8 cellular contexts compared by ENCODE assay signal in genomic region chr2:120175000-120175581, GRCh38. TPM values are rescaled to one million over a fixed set of nuclear protein-coding genes. Genes with fewer than 3 reads are reported as not detected.
DNase-seq lines count a peak whose midpoint lies in the region; ATAC-seq and TF ChIP-seq lines count a peak whose summit lies in the region.

No MANE protein-coding gene starts in this region.

- no peak for ATAC-seq in HG03095 (IDR thresholded peaks at IDR 0.05; ENCODE audit: unreplicated experiment)
- no peak for ATAC-seq in HG02588 (IDR thresholded peaks at IDR 0.05; ENCODE audit: unreplicated experiment)

- CTCF ChIA-PET in RWPE1 (lab: Yijun Ruan, JAX) = interaction anchor here (0.5 to 1.3 kb wide), 22 partner anchors 8 to 1588 kb away, joined by 3 to 8 read pairs (median 4); no protein-coding TSS in a partner anchor

- peak overlapping the region in 1 of 59 donors; percentile 26 for H3K4me3 ChIP-seq in dorsolateral prefrontal cortex

- DNase-seq in NCI-H510A treated with DMSO at 0.1 percent for 48 hours (lab: John Stamatoyannopoulos, UW) (peak; percentile 66), NCI-H510A (lab: John Stamatoyannopoulos, UW) (no peak), RWPE1 (ENCODE audit: low spot score) (peak; percentile 63), dorsolateral prefrontal cortex (peak in 1 of 10 donors; percentile 24), medulla oblongata (ENCODE audit: extremely low spot score) (peak; percentile 87)

- TF ChIP-seq CTCF in LNCAP (IDR thresholded peaks at IDR 0.05) (peak; percentile 61), RWPE1 (conservative IDR thresholded peaks at IDR 0.05; ENCODE audit: low read depth) (peak; percentile 79), dorsolateral prefrontal cortex (IDR thresholded peaks at IDR 0.05 in 54 of 56, conservative IDR thresholded peaks at IDR 0.05 in 2 of 56; ENCODE audit: low read depth in 1 of 56, partially characterized antibody in 56 of 56) (peak; percentile 64 to 94 (median 82))

- intact Hi-C loops in dorsolateral prefrontal cortex (cut with DNase I) = loop anchor here (2.0 to 10.0 kb wide), 9 partner anchors 48 to 538 kb away; partner anchors contain the start of genes PTPN4 (in 1 of the 2), RALB (in 1 of the 2) and TMEM185B (in 1 of the 2)

- H3K27ac ChIP-seq in RWPE1 (no peak overlapping the region), dorsolateral prefrontal cortex (peak overlapping the region in 1 of 59 donors; percentile 10)

- POLR2A ChIA-PET in RWPE1 (lab: Yijun Ruan, JAX; ENCODE audit: low non-redundant PET) = no interaction called here

- no peaks in the 10 kb centered on the region for H3K27me3 ChIP-seq in dorsolateral prefrontal cortex

RNA-seq across cellular contexts. Expression of gene TMEM185B, which starts 48.1 kb away (rescaled TPM):
- total RNA-seq in dorsolateral prefrontal cortex = 10 to 100 TPM; 11.4 to 24.4 (median 15.6) TPM
